Comparison of ENCODE assay signal across 34 cellular contexts in genomic region chr17:52831536-52831935, GRCh38.
"Had no signal": no experiment of that assay in that cellular context is flagged by ENCODE, and none has a peak within 500 bp of the region (broad histone marks: within the 10 kb centered on the region; RNA-seq: fewer than 3 reads in every experiment).

No MANE protein-coding gene starts in this region.

- H3K36me3 ChIP-seq: MG63 had no signal

- H3K9me3 ChIP-seq: MG63 had no signal

- DNase-seq: Karpas-422, Kasumi-1, MG63, MM.1S, MV-4-11, NCI-H1048, NCI-H1092, NCI-H1092 treated with DMSO at 0.1 percent for 48 hours, NCI-H1105, NCI-H1105 treated with DMSO at 0.1 percent for 48 hours, NCI-H1417, NCI-H1417 treated with DMSO at 0.1 percent for 48 hours, NCI-H1436, NCI-H1436 treated with DMSO at 0.1 percent for 48 hours, NCI-H146, NCI-H1694, NCI-H1694 treated with DMSO at 0.1 percent for 48 hours, NCI-H187, NCI-H187 treated with DMSO at 0.1 percent for 48 hours, NCI-H1930, NCI-H2029, NCI-H2029 treated with DMSO at 0.1 percent for 48 hours, NCI-H2081, NCI-H2081 treated with DMSO at 0.1 percent for 48 hours, NCI-H2107, NCI-H2171, NCI-H2171 treated with DMSO at 0.1 percent for 48 hours, NCI-H2227 treated with DMSO at 0.1 percent for 48 hours, NCI-H226, NCI-H345, NCI-H446, NCI-H446 treated with DMSO at 0.1 percent for 48 hours, NCI-H510A, NCI-H510A treated with DMSO at 0.1 percent for 48 hours had no signal

- H3K4me3 ChIP-seq: MG63 had no signal
